Comparison of ENCODE assay signal across 3 cellular contexts in genomic region chr7:143714581-143715459, GRCh38. TPM values are rescaled to one million over a fixed set of nuclear protein-coding genes. Genes with fewer than 3 reads are reported as not detected.
"Had no signal": no experiment of that assay in that cellular context is flagged by ENCODE, and none has a peak within 500 bp of the region (broad histone marks: within the 10 kb centered on the region; RNA-seq: fewer than 3 reads in every experiment).

No MANE protein-coding gene starts in this region.

RNA-seq across cellular contexts. Expression of gene CTAGE6, which starts 42.7 kb away (rescaled TPM):
- total RNA-seq: activated T-helper 1 cell treated with anti-CD3 and anti-CD28 coated beads, Interleukin-12 subunit alpha, Interleukin-12 subunit beta, Interleukin-2, Interleukin-4 antibody, amounts not matched to agents 30 ng/mL and 10 ng/mL and 1 ng/mL, durations not matched to agents 14 hours and 24 hours and 36 hours; kidney epithelial cell; progenitor cell of endocrine pancreas had no signal
